In the genomic region with DNA sequence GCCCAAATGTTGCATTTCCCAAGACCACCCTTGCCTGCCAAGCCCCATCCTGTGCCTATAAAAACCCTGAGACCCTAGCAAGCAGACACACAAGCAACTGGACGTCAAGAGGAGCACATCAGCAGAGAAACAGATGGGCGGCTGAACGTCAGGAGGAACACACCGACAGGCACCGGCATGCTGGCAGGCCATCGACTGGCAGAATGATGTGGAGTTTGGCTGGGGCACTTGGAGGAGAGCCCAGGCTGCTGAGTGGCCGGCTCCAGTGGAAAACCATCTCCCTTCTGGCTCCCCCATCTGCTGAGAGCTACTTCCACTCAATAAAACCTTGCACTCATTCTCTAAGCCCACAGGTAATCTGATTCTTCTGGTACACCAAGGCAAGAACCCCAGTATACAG, we compare ENCODE assay signal across 15 cellular contexts.
DNase-seq lines count a peak whose midpoint lies in the region; ATAC-seq and TF ChIP-seq lines count a peak whose summit lies in the region.
"Had no signal": no experiment of that assay in that cellular context is flagged by ENCODE, and none has a peak within 500 bp of the region (broad histone marks: within the 10 kb centered on the region; RNA-seq: fewer than 3 reads in every experiment).

No MANE protein-coding gene starts in this region.

- H3K27me3 ChIP-seq in heart left ventricle (no peaks in the 10 kb centered on the region), right atrium auricular region (no peaks in the 10 kb centered on the region), esophagus muscularis mucosa (no peaks in the 10 kb centered on the region)
- H3K27me3 ChIP-seq: BE2C had no signal

- H3K9me3 ChIP-seq in heart left ventricle (peaks cover 0 to 22% (median 13%) of the 10 kb centered on the region in 12 donors), right atrium auricular region (peaks cover 4 to 22% of the 10 kb centered on the region in 2 donors), esophagus muscularis mucosa (peaks cover 0 to 22% (median 12%) of the 10 kb centered on the region in 4 donors)
- H3K9me3 ChIP-seq: BE2C had no signal

- TF ChIP-seq POLR2A in heart left ventricle (IDR thresholded peaks at IDR 0.05) (no peak), esophagus muscularis mucosa (IDR thresholded peaks at IDR 0.05; ENCODE audit: low read depth) (no peak)

- TF ChIP-seq EP300 in esophagus muscularis mucosa (IDR thresholded peaks at IDR 0.05), result no peak

- H3K36me3 ChIP-seq in heart left ventricle (no peaks in the 10 kb centered on the region), right atrium auricular region (no peaks in the 10 kb centered on the region), esophagus muscularis mucosa (no peaks in the 10 kb centered on the region)
- H3K36me3 ChIP-seq: BE2C had no signal

- intact Hi-C loops in heart left ventricle (cut with DNase I) (no loop called here), left ventricle myocardium superior (cut with micrococcal nuclease) (no loop called here), esophagus muscularis mucosa (cut with DNase I) (no loop called here)

- TF ChIP-seq CTCF in heart left ventricle (IDR thresholded peaks at IDR 0.05) (no peak), right atrium auricular region (IDR thresholded peaks at IDR 0.05) (no peak), coronary artery (IDR thresholded peaks at IDR 0.05) (no peak), esophagus muscularis mucosa (IDR thresholded peaks at IDR 0.05) (no peak)

- H3K4me3 ChIP-seq in heart left ventricle (no peak overlapping the region), right atrium auricular region (no peak overlapping the region), coronary artery (no peak overlapping the region), esophagus muscularis mucosa (no peak overlapping the region)
- H3K4me3 ChIP-seq: A549, GM23248 had no signal

- H3K27ac ChIP-seq in heart left ventricle (no peak overlapping the region), right atrium auricular region (no peak overlapping the region), coronary artery (no peak overlapping the region), esophagus muscularis mucosa (replicated peaks in 1 of 4) (no peak overlapping the region)
- H3K27ac ChIP-seq: A549, C4-2B, GM23248 had no signal

- ATAC-seq in heart left ventricle, result peak in 3 of 4 donors; percentile 59 to 79 (median 74)
- ATAC-seq in left ventricle myocardium superior, result peak; percentile 94
- no peak for ATAC-seq in GM19035 (IDR thresholded peaks at IDR 0.05; ENCODE audit: unreplicated experiment)
- ATAC-seq: A549 had no signal

- DNase-seq in heart left ventricle, result peak; percentile 31 to 56 (median 50)
- no peak for DNase-seq in right atrium auricular region (ENCODE audit: low spot score)
- peak; percentile 70 for DNase-seq in NCI-H1694 treated with DMSO at 0.1 percent for 48 hours (lab: John Stamatoyannopoulos, UW)
- DNase-seq in NCI-H524 (lab: John Stamatoyannopoulos, UW), result peak; percentile 83 to 92
- peak; percentile 70 for DNase-seq in left ventricle myocardium superior
- no peak for DNase-seq in coronary artery (ENCODE audit: low spot score)
- DNase-seq in esophagus muscularis mucosa (ENCODE audit: extremely low spot score), result no peak
- DNase-seq: BE2C; CD4-positive, alpha-beta memory T cell; COR-L47; DMS53 had no signal

- 61 to 75% (median 65%) methylated on average over 7 of the region's 7 CpGs for WGBS in heart left ventricle, 4 donors
- WGBS in esophagus muscularis mucosa, result 82% methylated on average over 7 of the region's 7 CpGs

- no peaks in the 10 kb centered on the region for H3K4me1 ChIP-seq in heart left ventricle
- H3K4me1 ChIP-seq in right atrium auricular region, result no peaks in the 10 kb centered on the region
- H3K4me1 ChIP-seq in esophagus muscularis mucosa, result no peaks in the 10 kb centered on the region
- H3K4me1 ChIP-seq: A549, BE2C had no signal

Comparison
In these comparisons a context has a peak if more than half of its experiments do, and no peak if none do; other contexts are left out.
1. DNase-seq: peak in heart left ventricle (5 of 5), NCI-H1694 treated with DMSO at 0.1 percent for 48 hours (single experiment), NCI-H524 (2 of 2) and left ventricle myocardium superior (single experiment); none in right atrium auricular region (single experiment), coronary artery (single experiment) and esophagus muscularis mucosa (single experiment).